In genomic region chr9:89999534-90000370, GRCh38 we compare ENCODE assay signal across 8 cellular contexts.
DNase-seq lines count a peak whose midpoint lies in the region; ATAC-seq and TF ChIP-seq lines count a peak whose summit lies in the region.

No MANE protein-coding gene starts in this region.

- DNase-seq in G401 (ENCODE audit: low spot score): peak; percentile 84
- peak; percentile 6 for DNase-seq in GM23338 (ENCODE audit: low spot score)
- DNase-seq in NAMALWA (ENCODE audit: low spot score): peak; percentile 82
- peak; percentile 6 for DNase-seq in activated CD4-positive, CD25-positive, alpha-beta regulatory T cell treated with anti-CD3 and anti-CD28 coated beads, Interleukin-2, amount 50 U/mL, for 16 hours (ENCODE audit: low read depth, low spot score)
- peak in 1 of 2 donors; percentile 11 for DNase-seq in central memory CD8-positive, alpha-beta T cell (ENCODE audit: low spot score in 2 of 2)
- DNase-seq in mesendoderm: no peak
- DNase-seq in stimulated activated CD8-positive, alpha-beta memory T cell treated with anti-CD3 and anti-CD28 coated beads, Interleukin-4, amount 100 ng/mL, for 4 hours (ENCODE audit: low read depth in 2 of 2, low spot score in 1 of 2): peak; percentile 25 to 37
- no peak for DNase-seq in GDM1 (lab: John Stamatoyannopoulos, UW)

- no peak overlapping the region for H3K4ac ChIP-seq in mesendoderm (ENCODE audit: low read depth, low read length)

- no peaks in the 10 kb centered on the region for H3F3A ChIP-seq in GM23338 (replicated peaks; ENCODE audit: low read depth)

- no peak overlapping the region for H3K4me3 Mint-ChIP-seq in GM23338
- peak overlapping the region; percentile 57 for H3K4me3 Mint-ChIP-seq in central memory CD8-positive, alpha-beta T cell

- H3K56ac ChIP-seq in mesendoderm (ENCODE audit: low read length): peak overlapping the region; percentile 25

- H2BK15ac ChIP-seq in mesendoderm (replicated peaks; ENCODE audit: low read depth): no peak overlapping the region

- H2AFZ ChIP-seq in GM23338: peak overlapping the region; percentile 74

- H3K4me1 ChIP-seq in GM23338 (ENCODE audit: insufficient read depth): peaks cover 4% of the 10 kb centered on the region
- peaks cover 4% of the 10 kb centered on the region for H3K4me1 ChIP-seq in mesendoderm (ENCODE audit: control insufficient read depth, low read depth, low read length)

- no peaks in the 10 kb centered on the region for H3K9me3 Mint-ChIP-seq in GM23338
- no peaks in the 10 kb centered on the region for H3K9me3 Mint-ChIP-seq in central memory CD8-positive, alpha-beta T cell

- H3K27me3 Mint-ChIP-seq in GM23338 (ENCODE audit: insufficient read depth, low read depth, poor library complexity): peaks cover 9% of the 10 kb centered on the region
- H3K27me3 Mint-ChIP-seq in central memory CD8-positive, alpha-beta T cell: no peaks in the 10 kb centered on the region

- H3K4me2 ChIP-seq in GM23338: no peak overlapping the region
- H3K4me2 ChIP-seq in mesendoderm (ENCODE audit: low read length): no peak overlapping the region

- peak; percentile 42 for ATAC-seq in GM23338
- ATAC-seq in central memory CD8-positive, alpha-beta T cell (replicated peaks; ENCODE audit: extremely low read depth, poor library complexity, severe bottlenecking): peak; percentile 70

- H3K79me2 ChIP-seq in GM23338 (replicated peaks; ENCODE audit: insufficient read depth): no peaks in the 10 kb centered on the region
- H3K79me2 ChIP-seq in mesendoderm (ENCODE audit: control insufficient read depth, insufficient read depth, low read length): no peaks in the 10 kb centered on the region

- H4K8ac ChIP-seq in mesendoderm (ENCODE audit: low read depth, low read length): no peak overlapping the region

- H3K27ac ChIP-seq in GM23338 (ENCODE audit: low read depth) (no peak overlapping the region), mesendoderm (ENCODE audit: low read depth, low read length) (no peak overlapping the region)

- H3K36me3 ChIP-seq in GM23338 (ENCODE audit: insufficient read depth): no peaks in the 10 kb centered on the region
- H3K36me3 ChIP-seq in mesendoderm (ENCODE audit: control insufficient read depth, insufficient read depth, low read length): no peaks in the 10 kb centered on the region

- H3K4me3 ChIP-seq in GM23338 (no peak overlapping the region), mesendoderm (ENCODE audit: low read length) (no peak overlapping the region)

- H3K9me2 ChIP-seq in GM23338 (ENCODE audit: insufficient read depth): no peaks in the 10 kb centered on the region

- no peak overlapping the region for H3K9ac ChIP-seq in mesendoderm (ENCODE audit: low read length)

- H3K36me3 Mint-ChIP-seq in GM23338 (ENCODE audit: low read depth): no peaks in the 10 kb centered on the region
- H3K36me3 Mint-ChIP-seq in central memory CD8-positive, alpha-beta T cell (ENCODE audit: insufficient read depth): no peaks in the 10 kb centered on the region

- H4K20me1 ChIP-seq in GM23338 (replicated peaks; ENCODE audit: insufficient read depth): no peaks in the 10 kb centered on the region

- in situ Hi-C loops in G401 (cut with HindIII; ENCODE audit: low sequenced_read_pairs): no loop called here

- no peak overlapping the region for H4K5ac ChIP-seq in mesendoderm (ENCODE audit: low read length)

- no peak overlapping the region for H3K23ac ChIP-seq in mesendoderm (ENCODE audit: low read length)

- no peaks in the 10 kb centered on the region for H3K27me3 ChIP-seq in GM23338 (ENCODE audit: insufficient read depth)
- H3K27me3 ChIP-seq in mesendoderm (ENCODE audit: insufficient read depth, low read length, poor library complexity): no peaks in the 10 kb centered on the region

- peak overlapping the region; percentile 6; the same call in 1 of the 2 replicates for H3K27ac Mint-ChIP-seq in GM23338
- peak overlapping the region; percentile 57 for H3K27ac Mint-ChIP-seq in central memory CD8-positive, alpha-beta T cell (ENCODE audit: low read depth)

- WGBS in mesendoderm (ENCODE audit: extremely low coverage, insufficient coverage, low lambda C conversion rate): no CpG with 5 or more reads among the region's 12 CpGs

- peaks cover 30% of the 10 kb centered on the region for H3K4me1 Mint-ChIP-seq in GM23338
- peaks cover 27% of the 10 kb centered on the region for H3K4me1 Mint-ChIP-seq in central memory CD8-positive, alpha-beta T cell

- no peak for TF ChIP-seq CTCF in GM23338 (conservative IDR thresholded peaks at IDR 0.05; ENCODE audit: low read depth in 2 of 2)

- no peak overlapping the region for H2BK120ac ChIP-seq in mesendoderm (ENCODE audit: low read depth, low read length)

- H2BK5ac ChIP-seq in mesendoderm (ENCODE audit: low read length): no peak overlapping the region

- H3K79me1 ChIP-seq in mesendoderm (ENCODE audit: low read length): no peaks in the 10 kb centered on the region

- no peak overlapping the region for H2AK5ac ChIP-seq in mesendoderm (ENCODE audit: low read length)

- no peak overlapping the region for H3K18ac ChIP-seq in mesendoderm (ENCODE audit: low read length)

TF ChIP-seq in GM23338, 12 proteins besides CTCF, POLR2A, EP300 and RAD21 (continues in another document):
- no peak for TF ChIP-seq POLR2AphosphoS5 (IDR thresholded peaks at IDR 0.05; ENCODE audit: low read depth)
- no peak for TF ChIP-seq ETS1 (IDR thresholded peaks at IDR 0.05)
- no peak for TF ChIP-seq JUNB (IDR thresholded peaks at IDR 0.05; ENCODE audit: unreplicated experiment)
- TF ChIP-seq REST (IDR thresholded peaks at IDR 0.05; ENCODE audit: unreplicated experiment): no peak
- TF ChIP-seq EZH2phosphoT487 (IDR thresholded peaks at IDR 0.05; ENCODE audit: unreplicated experiment): no peak
- TF ChIP-seq NANOG (IDR thresholded peaks at IDR 0.05; ENCODE audit: borderline replicate concordance): no peak
- TF ChIP-seq EZH2 (IDR thresholded peaks at IDR 0.05; ENCODE audit: low read depth, unreplicated experiment): no peak
- TF ChIP-seq ZNF114 (CRISPR knock-in tag; IDR thresholded peaks at IDR 0.05): no peak
- TF ChIP-seq ZNF331 (CRISPR knock-in tag; IDR thresholded peaks at IDR 0.05; ENCODE audit: low read depth): no peak

Comparison
In these comparisons a context has a peak if more than half of its experiments do, and no peak if none do; other contexts are left out.
1. DNase-seq: peak in G401 (single experiment), GM23338 (single experiment), NAMALWA (single experiment), activated CD4-positive, CD25-positive, alpha-beta regulatory T cell treated with anti-CD3 and anti-CD28 coated beads, Interleukin-2, amount 50 U/mL, for 16 hours (single experiment) and stimulated activated CD8-positive, alpha-beta memory T cell treated with anti-CD3 and anti-CD28 coated beads, Interleukin-4, amount 100 ng/mL, for 4 hours (2 of 2); none in mesendoderm (single experiment) and GDM1 (single experiment).